In the genomic region with DNA sequence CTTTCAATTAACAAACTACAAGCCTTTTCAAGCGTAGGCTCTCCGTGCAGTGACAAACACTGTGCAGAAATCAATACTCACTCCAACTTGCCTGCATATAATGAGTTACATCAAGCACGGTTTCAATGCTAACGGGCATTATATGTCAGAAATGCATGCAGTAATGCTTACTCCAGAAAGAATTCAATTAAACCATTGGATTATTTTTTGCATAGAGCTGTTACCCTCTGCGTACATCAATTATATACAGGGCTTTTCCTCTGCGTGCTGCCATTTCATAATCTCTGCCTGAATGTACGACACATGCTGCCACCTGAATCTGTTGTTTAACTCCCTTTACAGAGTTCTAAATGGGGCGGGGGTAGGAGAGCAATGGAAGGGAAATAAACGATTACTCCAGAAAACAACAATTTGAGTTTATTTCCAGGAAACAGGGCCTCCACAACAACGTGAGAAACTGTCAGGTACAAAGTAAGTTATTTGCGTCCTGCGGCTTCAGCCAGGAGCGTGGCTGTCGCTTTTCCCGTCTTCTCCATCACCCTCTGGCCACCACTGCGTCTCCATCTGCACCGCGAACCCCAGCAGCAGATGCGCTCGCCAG, we compare ENCODE assay signal across 8 cellular contexts. TPM values are rescaled to one million over a fixed set of nuclear protein-coding genes. Genes with fewer than 3 reads are reported as not detected.
DNase-seq lines count a peak whose midpoint lies in the region; ATAC-seq and TF ChIP-seq lines count a peak whose summit lies in the region.

No MANE protein-coding gene starts in this region.

- no peak for TF ChIP-seq EP300 in stomach (IDR thresholded peaks at IDR 0.05)

- H3K9ac ChIP-seq in iPS-18a (ENCODE audit: low read length), result peak overlapping the region; percentile 91

- H3K9me3 ChIP-seq in iPS-18a (ENCODE audit: control insufficient read depth, low read depth, low read length) (no peaks in the 10 kb centered on the region), stomach (no peaks in the 10 kb centered on the region)

- H3K36me3 ChIP-seq in iPS-18a (ENCODE audit: control insufficient read depth, low read depth, low read length) (no peaks in the 10 kb centered on the region), stomach (no peaks in the 10 kb centered on the region)

- peak overlapping the region; percentile 91 for H3K4me3 ChIP-seq in iPS-18a (ENCODE audit: low read length)
- H3K4me3 ChIP-seq in stomach, result peak overlapping the region; percentile 68 to 89 (median 85)

- H3K27ac ChIP-seq in iPS-18a (ENCODE audit: low read length) (no peak overlapping the region), stomach (peak overlapping the region; percentile 94 to 98 (median 97))

- DNase-seq in NCI-H526 treated with DMSO at 0.1 percent for 48 hours (lab: John Stamatoyannopoulos, UW) (peak; percentile 4), NCI-H526 (lab: John Stamatoyannopoulos, UW) (no peak), stomach (no peak), erythroblast (lab: John Stamatoyannopoulos, UW) (no peak)
- DNase-seq in activated T-helper 2 cell treated with anti-CD3 and anti-CD28 coated beads, Interferon-gamma antibody, Interleukin-2, Interleukin-4, amounts not matched to agents 10 μg/mL and 5 μg/mL and 100 μg/mL, durations not matched to agents 14 hours and 24 hours and 36 hours (ENCODE audit: low spot score), result no peak

- WGBS in stomach, 5 donors, result 6 to 13% (median 7%) methylated on average over 20 of the region's 20 CpGs

- H3K4me3 Mint-ChIP-seq in activated T-helper 2 cell treated with anti-CD3 and anti-CD28 coated beads, Interferon-gamma antibody, Interleukin-2, Interleukin-4, amounts not matched to agents 10 μg/mL and 5 μg/mL and 100 μg/mL, durations not matched to agents 14 hours and 24 hours and 36 hours (ENCODE audit: low read depth), result peak overlapping the region; percentile 90

- H3K9me3 Mint-ChIP-seq in activated T-helper 2 cell treated with anti-CD3 and anti-CD28 coated beads, Interferon-gamma antibody, Interleukin-2, Interleukin-4, amounts not matched to agents 10 μg/mL and 5 μg/mL and 100 μg/mL, durations not matched to agents 14 hours and 24 hours and 36 hours, result no peaks in the 10 kb centered on the region

- H3K4me1 ChIP-seq in iPS-18a (ENCODE audit: control insufficient read depth, low read depth, low read length) (peaks cover 12% of the 10 kb centered on the region), stomach (peaks cover 11 to 64% (median 44%) of the 10 kb centered on the region in 4 donors)

- H3K27ac Mint-ChIP-seq in activated T-helper 2 cell treated with anti-CD3 and anti-CD28 coated beads, Interferon-gamma antibody, Interleukin-2, Interleukin-4, amounts not matched to agents 10 μg/mL and 5 μg/mL and 100 μg/mL, durations not matched to agents 14 hours and 24 hours and 36 hours, result no peak overlapping the region

- peaks cover 72% of the 10 kb centered on the region for H3K27me3 Mint-ChIP-seq in activated T-helper 2 cell treated with anti-CD3 and anti-CD28 coated beads, Interferon-gamma antibody, Interleukin-2, Interleukin-4, amounts not matched to agents 10 μg/mL and 5 μg/mL and 100 μg/mL, durations not matched to agents 14 hours and 24 hours and 36 hours (ENCODE audit: low read depth)

- TF ChIP-seq CTCF in stomach (IDR thresholded peaks at IDR 0.05), result no peak

- intact Hi-C loops in activated T-helper 2 cell treated with anti-CD3 and anti-CD28 coated beads, Interferon-gamma antibody, Interleukin-2, Interleukin-4, amounts not matched to agents 10 μg/mL and 5 μg/mL and 100 μg/mL, durations not matched to agents 14 hours and 24 hours and 36 hours (cut with micrococcal nuclease), result loop anchor here (10.0 kb wide), 1 partner anchor 264 kb away; no protein-coding TSS in a partner anchor
- intact Hi-C loops in stomach (cut with DNase I; ENCODE audit: low total_unique reads), result no loop called here

- H3K27me3 ChIP-seq in iPS-18a (ENCODE audit: control insufficient read depth, insufficient read depth, low read length) (peaks cover 13% of the 10 kb centered on the region), stomach (peaks cover 0 to 28% (median 9%) of the 10 kb centered on the region in 3 donors)

- H3K4me1 Mint-ChIP-seq in activated T-helper 2 cell treated with anti-CD3 and anti-CD28 coated beads, Interferon-gamma antibody, Interleukin-2, Interleukin-4, amounts not matched to agents 10 μg/mL and 5 μg/mL and 100 μg/mL, durations not matched to agents 14 hours and 24 hours and 36 hours (ENCODE audit: low read depth), result peaks cover 11% of the 10 kb centered on the region

- ATAC-seq in HG02884 (IDR thresholded peaks at IDR 0.05; ENCODE audit: unreplicated experiment) (no peak), HG02588 (IDR thresholded peaks at IDR 0.05; ENCODE audit: unreplicated experiment) (no peak)

- TF ChIP-seq POLR2A in stomach (IDR thresholded peaks at IDR 0.05), result no peak
- no peak for TF ChIP-seq POLR2A in erythroblast (IDR thresholded peaks at IDR 0.05; ENCODE audit: low read length)

- no peaks in the 10 kb centered on the region for H3K36me3 Mint-ChIP-seq in activated T-helper 2 cell treated with anti-CD3 and anti-CD28 coated beads, Interferon-gamma antibody, Interleukin-2, Interleukin-4, amounts not matched to agents 10 μg/mL and 5 μg/mL and 100 μg/mL, durations not matched to agents 14 hours and 24 hours and 36 hours (ENCODE audit: low read depth)

RNA-seq across cellular contexts. Expression of a gene that starts 1.8 kb away (rescaled TPM):
- total RNA-seq in activated T-helper 2 cell treated with anti-CD3 and anti-CD28 coated beads, Interferon-gamma antibody, Interleukin-2, Interleukin-4, amounts not matched to agents 10 μg/mL and 5 μg/mL and 100 μg/mL, durations not matched to agents 14 hours and 24 hours and 36 hours, result 4.2 and 6.1 TPM in 2 replicates
- total RNA-seq in stomach, result 100 to 1,000 TPM in 4 of 5 donors, 10 to 100 TPM in 1; 73.2 to 644 (median 172) TPM
- polyA plus RNA-seq in stomach, result 10 to 100 TPM in 2 of 3 donors, 1 to 10 TPM in 1; 7.0 to 12.1 (median 10.2) TPM

Comparison
In these comparisons a context has a peak if more than half of its experiments do, and no peak if none do; other contexts are left out.
1. RNA of a gene that starts 1.8 kb away (total RNA-seq): 73.2 to 644 TPM in stomach; 4.2 to 6.1 TPM in activated T-helper 2 cell treated with anti-CD3 and anti-CD28 coated beads, Interferon-gamma antibody, Interleukin-2, Interleukin-4, amounts not matched to agents 10 μg/mL and 5 μg/mL and 100 μg/mL, durations not matched to agents 14 hours and 24 hours and 36 hours; every median in the first group is over 10 times any median in the second.